In the genomic region with DNA sequence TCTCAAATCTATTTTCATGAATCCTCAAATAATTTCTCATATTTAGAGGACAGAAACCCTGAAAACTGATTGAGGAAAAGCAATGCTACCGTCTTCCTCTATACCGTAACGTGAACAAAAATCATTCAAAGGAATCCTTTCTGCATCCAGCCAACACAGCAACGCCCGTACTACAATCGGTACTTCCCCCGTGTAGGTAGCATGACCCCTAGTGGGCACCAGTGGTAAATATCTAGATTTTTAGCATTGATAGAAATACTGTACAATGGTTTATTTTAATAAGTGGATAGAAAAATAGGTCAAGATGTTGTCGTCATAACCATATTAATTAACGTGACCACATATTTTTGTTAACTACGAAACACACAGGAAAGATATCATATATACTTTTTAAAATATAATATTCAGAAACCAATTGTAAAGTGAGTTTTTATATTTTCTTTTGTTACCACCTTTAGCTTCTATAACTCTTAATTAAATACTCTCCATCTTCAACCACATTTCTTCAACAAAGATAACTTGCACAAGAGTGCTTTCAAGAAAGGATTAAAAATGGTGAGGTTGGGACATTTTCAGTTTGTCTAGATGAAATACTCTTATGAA, we compare ENCODE assay signal across 1 cellular context.
TF ChIP-seq lines count a peak whose summit lies in the region.

No MANE protein-coding gene starts in this region.

TF ChIP-seq in neural cell, 6 proteins besides CTCF, POLR2A, EP300 and RAD21 (continued from another document):
- peak; percentile 91 for TF ChIP-seq SMC3 (conservative IDR thresholded peaks at IDR 0.05; ENCODE audit: poor library complexity)
- TF ChIP-seq TAF1 (IDR thresholded peaks at IDR 0.05; ENCODE audit: low read depth), result no peak
